9 cellular contexts compared by ENCODE assay signal in the genomic region with DNA sequence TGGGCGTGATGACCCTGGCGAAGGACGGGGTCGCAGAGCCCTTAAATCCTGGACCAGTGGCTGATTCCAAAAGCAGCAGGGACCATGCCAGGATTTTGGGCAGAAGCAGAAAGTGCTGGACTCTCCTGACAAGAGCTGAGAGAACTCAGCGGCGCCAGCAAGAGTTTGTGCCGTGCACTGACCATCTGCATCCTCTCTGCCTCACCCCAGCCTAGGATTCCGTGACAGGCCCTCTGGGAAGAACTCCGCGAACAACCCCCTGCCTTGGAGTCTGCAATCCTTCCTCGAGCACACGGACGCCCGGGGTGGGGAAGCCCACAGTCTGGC. TPM values are rescaled to one million over a fixed set of nuclear protein-coding genes. Genes with fewer than 3 reads are reported as not detected.
DNase-seq lines count a peak whose midpoint lies in the region; ATAC-seq and TF ChIP-seq lines count a peak whose summit lies in the region.
"Had no signal": no experiment of that assay in that cellular context is flagged by ENCODE, and none has a peak within 500 bp of the region (broad histone marks: within the 10 kb centered on the region; RNA-seq: fewer than 3 reads in every experiment).

No MANE protein-coding gene starts in this region.

- TF ChIP-seq CTCF in GM06990 (IDR thresholded peaks at IDR 0.05; ENCODE audit: insufficient read depth, low read length, poor library complexity, severe bottlenecking) (no peak), cardiac muscle cell (IDR thresholded peaks at IDR 0.05; ENCODE audit: low read depth, low read length) (no peak)

- H3K9me3 ChIP-seq in cardiac muscle cell (ENCODE audit: low read depth) = no peaks in the 10 kb centered on the region

- H3K27ac ChIP-seq in cardiac muscle cell = no peak overlapping the region

- peaks cover 20% of the 10 kb centered on the region for H3K36me3 Mint-ChIP-seq in T-cell

- H3K9me3 Mint-ChIP-seq in T-cell = no peaks in the 10 kb centered on the region

- H3K27me3 Mint-ChIP-seq in T-cell = peaks cover 5 to 13% of the 10 kb centered on the region in 2 donors

- DNase-seq in GM06990 (ENCODE audit: extremely low read depth, insufficient read length) (no peak), T-cell (no peak), cardiac muscle cell (ENCODE audit: low read depth in 1 of 2, low spot score in 1 of 2) (peak; percentile 25 to 26), sciatic nerve (ENCODE audit: low spot score) (peak; percentile 62), NCI-H1048 (lab: John Stamatoyannopoulos, UW) (no peak), A172 (ENCODE audit: low spot score) (no peak), SKM-1 (lab: John Stamatoyannopoulos, UW; ENCODE audit: unreplicated experiment) (no peak), COLO829 (ENCODE audit: low spot score) (no peak)

- H3K4me1 ChIP-seq in cardiac muscle cell (ENCODE audit: low read depth) = peaks cover 11% of the 10 kb centered on the region

- intact Hi-C loops in sciatic nerve (cut with DNase I) = no loop called here

- H3K27me3 ChIP-seq in GM06990 (replicated peaks; ENCODE audit: control insufficient read depth, insufficient read depth, low read length) (no peaks in the 10 kb centered on the region), cardiac muscle cell (no peaks in the 10 kb centered on the region)

- H3K4me3 Mint-ChIP-seq in T-cell = peak overlapping the region; percentile 77 to 86 (median 84)

- H3K4me3 ChIP-seq in GM06990 (replicated peaks; ENCODE audit: low read depth, low read length) = peak overlapping the region; percentile 93
- H3K4me3 ChIP-seq in cardiac muscle cell = peak overlapping the region; percentile 95

- peak overlapping the region; percentile 68 to 86 for H3K27ac Mint-ChIP-seq in T-cell

- POLR2A ChIA-PET in T-cell (lab: Charles Lee) = no interaction called here

- peaks cover 12 to 27% (median 17%) of the 10 kb centered on the region in 3 donors for H3K4me1 Mint-ChIP-seq in T-cell

- CTCF ChIA-PET in T-cell (lab: Charles Lee) = no interaction called here

- peaks cover 16% of the 10 kb centered on the region for H3K36me3 ChIP-seq in GM06990 (ENCODE audit: control insufficient read depth, insufficient read depth, low read length)
- H3K36me3 ChIP-seq in cardiac muscle cell = peaks cover 23% of the 10 kb centered on the region

- no peak for ATAC-seq in T-cell (replicated peaks in 1 of 4)
- ATAC-seq in sciatic nerve = peak; percentile 41

RNA-seq across cellular contexts. Expression of a gene that starts 0.6 kb away (rescaled TPM):
- 100 to 1,000 TPM; 199 to 250 (median 238) TPM for total RNA-seq in T-cell
- 430 and 526 TPM in 2 replicates for total RNA-seq in cardiac muscle cell
- polyA plus RNA-seq in cardiac muscle cell = 447 and 449 TPM in 2 replicates
- 126 TPM for total RNA-seq in sciatic nerve
- 171 and 199 TPM in 2 replicates for total RNA-seq in A172 (2014; rRNA removed; shearing (Covaris generic))

RNA-seq across cellular contexts. Expression of a gene that starts 22.5 kb away (rescaled TPM):
- total RNA-seq in T-cell (100 to 1,000 TPM in 3 of 5 donors, 10 to 100 TPM in 2; 68.3 to 200 (median 151) TPM), cardiac muscle cell (957 and 1,963 TPM in 2 replicates), sciatic nerve (329 TPM)
- 788 and 1,052 TPM in 2 replicates for polyA plus RNA-seq in cardiac muscle cell
- total RNA-seq in A172 (2014; rRNA removed; shearing (Covaris generic)) = 639 and 900 TPM in 2 replicates

RNA-seq across cellular contexts. Expression of a gene that starts 23.6 kb away (rescaled TPM):
- total RNA-seq in T-cell = 1 to 10 TPM; 1.5 to 8.0 (median 4.5) TPM
- total RNA-seq in cardiac muscle cell = 6.9 and 24.3 TPM in 2 replicates
- 17.3 and 18.7 TPM in 2 replicates for polyA plus RNA-seq in cardiac muscle cell
- total RNA-seq in sciatic nerve = 7.8 TPM
- 5.3 and 11.9 TPM in 2 replicates for total RNA-seq in A172 (2014; rRNA removed; shearing (Covaris generic))

RNA-seq across cellular contexts. Expression of a gene that starts 33.5 kb away (rescaled TPM):
- not detected for total RNA-seq in T-cell
- total RNA-seq in cardiac muscle cell = not detected in 2 replicates
- 1.1 and 1.2 TPM in 2 replicates for polyA plus RNA-seq in cardiac muscle cell
- total RNA-seq in sciatic nerve = not detected
- not detected in 2 replicates for total RNA-seq in A172 (2014; rRNA removed; shearing (Covaris generic))
- total RNA-seq: NCI-H460 had no signal

RNA-seq across cellular contexts. Expression of a gene that starts 44.4 kb away (rescaled TPM):
- total RNA-seq in T-cell (1 to 10 TPM in 1 of 5 donors, under 1 TPM in 2, not detected in 2; 0.54 to 1.0 (median 0.68) TPM), cardiac muscle cell (not detected in 2 replicates), sciatic nerve (0.45 TPM)
- polyA plus RNA-seq in cardiac muscle cell = not detected in 2 replicates
- 0.41 and 0.89 TPM in 2 replicates for total RNA-seq in A172 (2014; rRNA removed; shearing (Covaris generic))
- total RNA-seq: NCI-H460 had no signal

Comparison
In these comparisons a context has a peak if more than half of its experiments do, and no peak if none do; other contexts are left out.
1. DNase-seq: peak in cardiac muscle cell (2 of 2) and sciatic nerve (single experiment); none in GM06990 (single experiment), T-cell (0 of 34), NCI-H1048 (single experiment), A172 (single experiment), SKM-1 (single experiment) and COLO829 (single experiment).